In genomic region chr4:41158274-41158673, GRCh38 we compare ENCODE assay signal across 1 cellular context.
TF ChIP-seq lines count a peak whose summit lies in the region.

No MANE protein-coding gene starts in this region.

TF ChIP-seq in HepG2, 621 proteins besides CTCF, POLR2A, EP300 and RAD21:
- TF ChIP-seq MLX (CRISPR knock-in tag; IDR thresholded peaks at IDR 0.05), result no peak
- no peak for TF ChIP-seq ZNF383 (CRISPR knock-in tag; IDR thresholded peaks at IDR 0.05; ENCODE audit: borderline replicate concordance)
- TF ChIP-seq MBNL3 (CRISPR knock-in tag; conservative IDR thresholded peaks at IDR 0.05), result no peak
- no peak for TF ChIP-seq ZIK1 (CRISPR knock-in tag; IDR thresholded peaks at IDR 0.05; ENCODE audit: borderline replicate concordance, low read depth)
- peak; percentile 22 for TF ChIP-seq ASH2L (IDR thresholded peaks at IDR 0.05; ENCODE audit: insufficient read length, low read depth, low read length)
